13 cellular contexts compared by ENCODE assay signal in the genomic region with DNA sequence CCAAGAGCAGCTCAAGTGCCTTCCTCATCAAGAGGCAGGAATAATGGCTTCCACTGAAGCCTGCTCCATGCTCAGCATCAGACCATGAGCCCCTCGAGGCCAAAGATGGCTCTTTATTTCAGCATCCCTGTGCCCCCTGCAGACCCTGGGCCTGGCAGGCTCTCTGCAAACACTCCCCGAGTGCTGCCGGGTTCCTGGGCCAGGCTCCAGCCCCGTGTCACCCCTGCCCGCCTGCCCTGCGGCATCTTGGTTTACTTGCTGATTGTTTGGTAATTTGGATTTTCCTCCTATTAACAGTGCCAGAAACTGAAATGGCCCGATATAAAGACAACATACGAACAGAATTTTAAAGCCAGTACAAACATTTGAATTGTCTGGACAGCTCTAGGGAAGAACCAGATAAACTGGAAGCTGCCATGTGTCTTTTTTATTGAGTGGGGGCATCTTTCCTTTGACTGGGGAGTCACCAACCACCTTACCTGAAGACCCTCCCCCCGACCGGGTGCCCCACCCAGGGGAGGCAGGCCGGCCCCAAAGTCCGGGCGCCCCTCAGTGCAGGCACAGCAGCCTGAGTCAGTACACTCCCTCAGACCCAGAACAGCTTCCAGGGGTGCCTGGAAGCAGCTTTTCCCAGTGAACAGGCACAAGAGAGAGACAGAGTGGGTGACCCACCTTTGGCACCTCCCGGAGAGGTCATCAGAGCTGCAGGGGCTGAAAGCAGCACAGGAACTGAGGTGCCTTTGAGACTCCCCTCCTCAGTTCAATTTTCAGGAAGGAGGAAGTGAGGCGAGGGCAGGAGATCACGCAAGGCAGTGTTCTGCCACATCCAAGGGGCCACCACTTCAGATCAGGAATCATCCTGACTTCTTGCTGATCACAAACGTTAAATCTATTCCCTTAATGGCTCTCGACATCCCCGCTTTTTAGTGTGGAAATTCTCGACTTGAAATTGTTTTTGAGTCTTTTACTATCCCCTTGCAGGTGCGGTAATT. TPM values are rescaled to one million over a fixed set of nuclear protein-coding genes. Genes with fewer than 3 reads are reported as not detected.
DNase-seq lines count a peak whose midpoint lies in the region; ATAC-seq and TF ChIP-seq lines count a peak whose summit lies in the region.
"Had no signal": no experiment of that assay in that cellular context is flagged by ENCODE, and none has a peak within 500 bp of the region (broad histone marks: within the 10 kb centered on the region; RNA-seq: fewer than 3 reads in every experiment).

No MANE protein-coding gene starts in this region.

- H3K4me1 ChIP-seq in CD8-positive, alpha-beta memory T cell (ENCODE audit: insufficient read depth, low read length) = peaks cover 20% of the 10 kb centered on the region
- H3K4me1 ChIP-seq in gastrocnemius medialis (peaks cover 0 to 14% of the 10 kb centered on the region in 2 donors), ovary (ENCODE audit: insufficient read depth) (no peaks in the 10 kb centered on the region)

- peaks cover 47 to 80% (median 57%) of the 10 kb centered on the region in 3 donors for H3K4me1 Mint-ChIP-seq in CD8-positive, alpha-beta memory T cell
- H3K4me1 Mint-ChIP-seq in activated CD8-positive, alpha-beta T cell treated with anti-CD3 and anti-CD28 coated beads, Interleukin-2, amount 10 ng/mL, durations not matched to agents 7 days and 5 days (ENCODE audit: low read depth) = peaks cover 79% of the 10 kb centered on the region
- peaks cover 58 to 76% of the 10 kb centered on the region in 2 donors for H3K4me1 Mint-ChIP-seq in natural killer cell

- DNase-seq in CD8-positive, alpha-beta memory T cell = no peak
- no peak for DNase-seq in activated CD8-positive, alpha-beta T cell treated with anti-CD3 and anti-CD28 coated beads, Interleukin-2, amount 10 ng/mL, durations not matched to agents 7 days and 5 days
- DNase-seq in natural killer cell = no peak
- DNase-seq in gastrocnemius medialis = no peak
- DNase-seq in ovary = no peak
- DNase-seq in activated CD4-positive, alpha-beta T cell treated with anti-CD3 and anti-CD28 coated beads for 1 hour = no peak
- DNase-seq: aorta; CD4-positive, CD25-positive, alpha-beta regulatory T cell; lower lobe of right lung; NCI-H345; RPMI8226 had no signal

- H3K36me3 Mint-ChIP-seq in CD8-positive, alpha-beta memory T cell = no peaks in the 10 kb centered on the region
- H3K36me3 Mint-ChIP-seq in activated CD8-positive, alpha-beta T cell treated with anti-CD3 and anti-CD28 coated beads, Interleukin-2, amount 10 ng/mL, durations not matched to agents 7 days and 5 days (ENCODE audit: low read depth) = peaks cover 29% of the 10 kb centered on the region
- H3K36me3 Mint-ChIP-seq in natural killer cell = no peaks in the 10 kb centered on the region

- H3K4me3 Mint-ChIP-seq in CD8-positive, alpha-beta memory T cell = no peak overlapping the region
- H3K4me3 Mint-ChIP-seq in activated CD8-positive, alpha-beta T cell treated with anti-CD3 and anti-CD28 coated beads, Interleukin-2, amount 10 ng/mL, durations not matched to agents 7 days and 5 days = peak overlapping the region; percentile 47
- H3K4me3 Mint-ChIP-seq in natural killer cell = no peak overlapping the region
- H3K4me3 Mint-ChIP-seq: CD4-positive, CD25-positive, alpha-beta regulatory T cell had no signal

- in situ Hi-C loops in gastrocnemius medialis (cut with MboI; ENCODE audit: low sequenced_read_pairs in 4 of 4) = no loop called here

- 78 to 81% (median 79%) methylated on average over 21 of the region's 21 CpGs for WGBS in ovary, 3 donors

- ATAC-seq in activated CD8-positive, alpha-beta T cell treated with anti-CD3 and anti-CD28 coated beads, Interleukin-2, amount 10 ng/mL, durations not matched to agents 7 days and 5 days = no peak
- ATAC-seq in natural killer cell (no peak), gastrocnemius medialis (no peak), GM18858 (IDR thresholded peaks at IDR 0.05; ENCODE audit: unreplicated experiment) (no peak)
- ATAC-seq: lower lobe of right lung had no signal

- peak overlapping the region; percentile 42 to 92 (median 72) for H3K27ac Mint-ChIP-seq in CD8-positive, alpha-beta memory T cell
- peak overlapping the region; percentile 87 for H3K27ac Mint-ChIP-seq in activated CD8-positive, alpha-beta T cell treated with anti-CD3 and anti-CD28 coated beads, Interleukin-2, amount 10 ng/mL, durations not matched to agents 7 days and 5 days
- H3K27ac Mint-ChIP-seq in natural killer cell = peak overlapping the region; percentile 51 to 84

- intact Hi-C loops in natural killer cell (cut with micrococcal nuclease) (no loop called here), gastrocnemius medialis (cut with DNase I; ENCODE audit: low total_unique reads) (no loop called here), ovary (cut with DNase I) (no loop called here)

- TF ChIP-seq POLR2A in gastrocnemius medialis (IDR thresholded peaks at IDR 0.05) = no peak
- no peak for TF ChIP-seq POLR2A in ovary (IDR thresholded peaks at IDR 0.05)

- TF ChIP-seq CTCF in natural killer cell (IDR thresholded peaks at IDR 0.05) (no peak), gastrocnemius medialis (IDR thresholded peaks at IDR 0.05 in 4 of 5, conservative IDR thresholded peaks at IDR 0.05 in 1 of 5) (no peak), ovary (IDR thresholded peaks at IDR 0.05) (no peak)

- POLR2A ChIA-PET in CD8-positive, alpha-beta memory T cell (lab: Charles Lee) = no interaction called here
- POLR2A ChIA-PET in activated CD8-positive, alpha-beta T cell treated with anti-CD3 and anti-CD28 coated beads, Interleukin-2, amount 10 ng/mL, durations not matched to agents 7 days and 5 days (lab: Charles Lee) = interaction anchor here (1.0 to 1.6 kb wide), 3 partner anchors 19 to 28 kb away, joined by 3 to 4 read pairs (median 3); no protein-coding TSS in a partner anchor

- H3K36me3 ChIP-seq in CD8-positive, alpha-beta memory T cell (ENCODE audit: insufficient read depth, low read length) = no peaks in the 10 kb centered on the region
- no peaks in the 10 kb centered on the region for H3K36me3 ChIP-seq in KOPT-K1 (ENCODE audit: insufficient read depth, low read length)
- no peaks in the 10 kb centered on the region for H3K36me3 ChIP-seq in gastrocnemius medialis
- no peaks in the 10 kb centered on the region for H3K36me3 ChIP-seq in ovary
- H3K36me3 ChIP-seq: lower lobe of right lung had no signal

- no peak for TF ChIP-seq EP300 in ovary (IDR thresholded peaks at IDR 0.05)

- H3K9me3 Mint-ChIP-seq in CD8-positive, alpha-beta memory T cell = peaks cover 0 to 2% (median 0%) of the 10 kb centered on the region in 5 donors
- H3K9me3 Mint-ChIP-seq in activated CD8-positive, alpha-beta T cell treated with anti-CD3 and anti-CD28 coated beads, Interleukin-2, amount 10 ng/mL, durations not matched to agents 7 days and 5 days (ENCODE audit: insufficient read depth) = no peaks in the 10 kb centered on the region
- peaks cover 0 to 2% of the 10 kb centered on the region in 2 donors for H3K9me3 Mint-ChIP-seq in natural killer cell

- no peak overlapping the region for H3K4me3 ChIP-seq in CD8-positive, alpha-beta memory T cell (ENCODE audit: low read length)
- H3K4me3 ChIP-seq in gastrocnemius medialis (no peak overlapping the region), ovary (no peak overlapping the region)
- H3K4me3 ChIP-seq: lower lobe of right lung had no signal

- no peaks in the 10 kb centered on the region for H3K27me3 Mint-ChIP-seq in CD8-positive, alpha-beta memory T cell
- H3K27me3 Mint-ChIP-seq in activated CD8-positive, alpha-beta T cell treated with anti-CD3 and anti-CD28 coated beads, Interleukin-2, amount 10 ng/mL, durations not matched to agents 7 days and 5 days (ENCODE audit: low read depth) = no peaks in the 10 kb centered on the region
- H3K27me3 Mint-ChIP-seq in natural killer cell (ENCODE audit: low read depth in 2 of 2) = no peaks in the 10 kb centered on the region
- H3K27me3 Mint-ChIP-seq: CD4-positive, CD25-positive, alpha-beta regulatory T cell had no signal

- no peaks in the 10 kb centered on the region for H3K27me3 ChIP-seq in CD8-positive, alpha-beta memory T cell (ENCODE audit: insufficient read depth, low read length, poor library complexity, severe bottlenecking)
- H3K27me3 ChIP-seq in gastrocnemius medialis = no peaks in the 10 kb centered on the region
- H3K27me3 ChIP-seq in ovary = no peaks in the 10 kb centered on the region

- H3K27ac ChIP-seq in CD8-positive, alpha-beta memory T cell (ENCODE audit: low read depth, low read length) = no peak overlapping the region
- H3K27ac ChIP-seq in KOPT-K1 (ENCODE audit: low read depth, low read length, poor library complexity, severe bottlenecking) (peak overlapping the region; percentile 8), gastrocnemius medialis (no peak overlapping the region), ovary (no peak overlapping the region)
- H3K27ac ChIP-seq: lower lobe of right lung had no signal

- CTCF ChIA-PET in CD8-positive, alpha-beta memory T cell (lab: Charles Lee) = interaction anchor here (0.9 to 3.5 kb wide), 2 partner anchors 17 to 28 kb away, joined by 3 to 16 read pairs; no protein-coding TSS in a partner anchor
- CTCF ChIA-PET in activated CD8-positive, alpha-beta T cell treated with anti-CD3 and anti-CD28 coated beads, Interleukin-2, amount 10 ng/mL, durations not matched to agents 7 days and 5 days (lab: Charles Lee) = interaction anchor here (0.7 to 5.1 kb wide), 4 partner anchors 11 to 29 kb away, joined by 3 to 30 read pairs (median 16); partner anchors contain the start of gene ITPK1

- H3K9me3 ChIP-seq in CD8-positive, alpha-beta memory T cell (ENCODE audit: low read length) = no peaks in the 10 kb centered on the region
- H3K9me3 ChIP-seq in KOPT-K1 (ENCODE audit: insufficient read depth, low read length, poor library complexity, severe bottlenecking) = no peaks in the 10 kb centered on the region
- H3K9me3 ChIP-seq in gastrocnemius medialis = no peaks in the 10 kb centered on the region
- no peaks in the 10 kb centered on the region for H3K9me3 ChIP-seq in ovary
- H3K9me3 ChIP-seq: lower lobe of right lung had no signal

RNA-seq across cellular contexts. Expression of gene ITPK1, which starts 30.6 kb away (rescaled TPM):
- total RNA-seq in CD8-positive, alpha-beta memory T cell = 10 to 100 TPM; 66.1 to 75.1 TPM
- 40.4 TPM for polyA plus RNA-seq in CD8-positive, alpha-beta memory T cell
- 100 to 1,000 TPM; 103 to 107 TPM for total RNA-seq in activated CD8-positive, alpha-beta T cell treated with anti-CD3 and anti-CD28 coated beads, Interleukin-2, amount 10 ng/mL, durations not matched to agents 7 days and 5 days
- total RNA-seq in natural killer cell = 10 to 100 TPM; 73.2 to 74.8 (median 74.4) TPM
- total RNA-seq in gastrocnemius medialis = 10 to 100 TPM; 49.7 to 80.1 (median 53.6) TPM
- 10 to 100 TPM; 23.6 to 57.8 (median 49.3) TPM for total RNA-seq in ovary
- polyA plus RNA-seq in ovary = 10 to 100 TPM; 32.2 to 40.9 TPM
